In the genomic region with DNA sequence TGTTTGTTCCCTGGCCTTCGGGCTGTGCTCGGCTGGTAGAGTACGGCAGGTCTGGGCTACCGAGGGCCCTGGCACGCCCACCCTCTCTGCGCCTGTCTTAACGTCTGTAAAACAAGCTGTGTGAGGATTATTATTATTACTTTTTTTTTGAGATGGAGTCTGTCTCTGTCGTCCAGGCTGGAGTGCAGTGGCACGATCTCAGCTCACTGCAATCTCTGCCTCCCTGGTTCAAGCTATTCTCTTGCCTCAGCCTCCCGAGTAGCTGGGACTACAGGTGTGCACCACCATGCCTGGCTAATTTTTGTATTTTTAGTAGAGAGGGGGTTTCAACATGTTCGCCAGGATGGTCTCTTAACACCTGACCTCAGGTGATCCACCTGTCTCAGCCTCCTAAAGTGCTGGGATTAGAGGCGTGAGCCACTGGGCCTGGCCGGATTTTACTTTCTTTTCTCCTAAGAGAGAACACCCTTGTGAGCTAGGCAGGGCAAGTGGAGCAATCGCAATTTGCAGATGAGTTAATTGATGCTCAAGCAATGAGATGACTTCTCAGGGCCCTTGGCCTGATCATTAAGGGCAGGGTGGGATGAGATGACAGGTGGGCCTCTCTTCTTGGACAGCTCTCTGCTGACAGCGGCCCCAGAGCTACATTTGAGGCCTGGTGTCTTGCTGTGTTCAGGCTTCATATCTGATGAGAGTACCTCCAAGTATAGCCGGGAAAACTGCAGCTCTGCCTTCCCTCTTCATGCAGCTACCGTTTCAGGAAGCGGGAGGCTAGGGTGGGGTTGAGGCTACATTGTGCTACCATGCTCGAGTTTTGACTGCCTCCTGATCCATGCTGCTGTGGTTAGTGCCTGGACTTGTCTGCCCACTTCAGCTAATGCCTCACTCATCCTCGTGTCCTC, we compare ENCODE assay signal across 8 cellular contexts. TPM values are rescaled to one million over a fixed set of nuclear protein-coding genes. Genes with fewer than 3 reads are reported as not detected.
DNase-seq lines count a peak whose midpoint lies in the region; ATAC-seq and TF ChIP-seq lines count a peak whose summit lies in the region.

No MANE protein-coding gene starts in this region.

- TF ChIP-seq CTCF in CD14-positive monocyte (IDR thresholded peaks at IDR 0.05), result no peak

- no peaks in the 10 kb centered on the region for H3K27me3 ChIP-seq in muscle layer of colon (ENCODE audit: control insufficient read depth in 1 of 2, insufficient read depth in 2 of 2, low read length in 2 of 2)

- no peaks in the 10 kb centered on the region for H3K27me3 Mint-ChIP-seq in CD14-positive monocyte (ENCODE audit: low read depth in 3 of 3)
- H3K27me3 Mint-ChIP-seq in dendritic cell treated with granulocyte-macrophage colony-stimulating factor and Interleukin-4, amounts not matched to agents 40 ng/mL and 50 ng/mL, for 4 days, result no peaks in the 10 kb centered on the region

- peak overlapping the region; percentile 91 to 97 (median 95) for H3K27ac Mint-ChIP-seq in CD14-positive monocyte
- H3K27ac Mint-ChIP-seq in dendritic cell treated with granulocyte-macrophage colony-stimulating factor and Interleukin-4, amounts not matched to agents 40 ng/mL and 50 ng/mL, for 4 days, result peak overlapping the region; percentile 89

- H3K4me3 Mint-ChIP-seq in CD14-positive monocyte, result peak overlapping the region; percentile 95 to 97
- H3K4me3 Mint-ChIP-seq in dendritic cell treated with granulocyte-macrophage colony-stimulating factor and Interleukin-4, amounts not matched to agents 40 ng/mL and 50 ng/mL, for 4 days, result peak overlapping the region; percentile 82

- peak; percentile 16 for ATAC-seq in GM21367 (IDR thresholded peaks at IDR 0.05; ENCODE audit: unreplicated experiment)

- no peaks in the 10 kb centered on the region for H3K9me3 Mint-ChIP-seq in CD14-positive monocyte
- H3K9me3 Mint-ChIP-seq in dendritic cell treated with granulocyte-macrophage colony-stimulating factor and Interleukin-4, amounts not matched to agents 40 ng/mL and 50 ng/mL, for 4 days, result no peaks in the 10 kb centered on the region

- H3K36me3 ChIP-seq in muscle layer of colon (ENCODE audit: insufficient read depth, low read length), result no peaks in the 10 kb centered on the region

- H3K4me1 Mint-ChIP-seq in CD14-positive monocyte, result peaks cover 47% of the 10 kb centered on the region
- H3K4me1 Mint-ChIP-seq in dendritic cell treated with granulocyte-macrophage colony-stimulating factor and Interleukin-4, amounts not matched to agents 40 ng/mL and 50 ng/mL, for 4 days (ENCODE audit: low read depth), result peaks cover 69% of the 10 kb centered on the region

- H3K4me3 ChIP-seq in Jurkat, Clone E6-1 (ENCODE audit: low read length), result peak overlapping the region; percentile 68
- peak overlapping the region; percentile 76 to 77 for H3K4me3 ChIP-seq in muscle layer of colon (ENCODE audit: low read depth in 1 of 2, low read length in 2 of 2)

- peaks cover 11% of the 10 kb centered on the region for H3K4me1 ChIP-seq in muscle layer of colon (ENCODE audit: insufficient read depth, low read length)

- DNase-seq in CD14-positive monocyte (ENCODE audit: low spot score) (no peak), glomerular visceral epithelial cell (ENCODE audit: extremely low spot score) (no peak), H4 (ENCODE audit: low spot score) (no peak), NCI-H2171 (lab: John Stamatoyannopoulos, UW) (no peak)
- DNase-seq in Jurkat, Clone E6-1 (ENCODE audit: low read depth, low spot score), result no peak

- no peaks in the 10 kb centered on the region for H3K9me3 ChIP-seq in muscle layer of colon (ENCODE audit: low read length)

- H3K27ac ChIP-seq in muscle layer of colon (ENCODE audit: low read depth, low read length), result peak overlapping the region; percentile 81

- H3K36me3 Mint-ChIP-seq in CD14-positive monocyte, result peaks cover 12 to 18% of the 10 kb centered on the region in 2 donors
- peaks cover 38% of the 10 kb centered on the region for H3K36me3 Mint-ChIP-seq in dendritic cell treated with granulocyte-macrophage colony-stimulating factor and Interleukin-4, amounts not matched to agents 40 ng/mL and 50 ng/mL, for 4 days (ENCODE audit: low read depth)

- intact Hi-C loops in CD14-positive monocyte (cut with micrococcal nuclease), result loop anchor here (1.0 to 10.0 kb wide), 5 partner anchors 52 to 175 kb away; no protein-coding TSS in a partner anchor
- intact Hi-C loops in dendritic cell treated with granulocyte-macrophage colony-stimulating factor and Interleukin-4, amounts not matched to agents 40 ng/mL and 50 ng/mL, for 4 days (cut with micrococcal nuclease), result loop anchor here (1.0 to 10.0 kb wide), 5 partner anchors 53 to 166 kb away; a partner anchor contains a TSS

- H3K9ac ChIP-seq in muscle layer of colon (ENCODE audit: low read length), result peak overlapping the region; percentile 33

RNA-seq across cellular contexts. Expression of a gene that starts 0.9 kb away (rescaled TPM):
- 10 to 100 TPM; 57.2 to 66.7 TPM for polyA plus RNA-seq in CD14-positive monocyte
- 21.1 TPM for polyA plus RNA-seq in Jurkat, Clone E6-1 (2012; ENCODE audit: insufficient read depth, insufficient read length)
- total RNA-seq in H4 (2014; rRNA removed; shearing (Covaris generic)), result 46.4 and 61.4 TPM in 2 replicates

RNA-seq across cellular contexts. Expression of a gene that starts 13.0 kb away (rescaled TPM):
- 10 to 100 TPM; 11.4 to 17.6 TPM for polyA plus RNA-seq in CD14-positive monocyte
- polyA plus RNA-seq in Jurkat, Clone E6-1 (2012; ENCODE audit: insufficient read depth, insufficient read length), result 492 TPM
- 117 and 122 TPM in 2 replicates for total RNA-seq in H4 (2014; rRNA removed; shearing (Covaris generic))
